In genomic region chr3:196192036-196193001, GRCh38 we compare ENCODE assay signal across 1 cellular context.
TF ChIP-seq lines count a peak whose summit lies in the region.

No MANE protein-coding gene starts in this region.

TF ChIP-seq in K562, 482 proteins besides CTCF, POLR2A, EP300 and RAD21 (continued from another document and continues in another):
- TF ChIP-seq AFF4 (CRISPR knock-in tag; IDR thresholded peaks at IDR 0.05) (no peak), ETV5 (CRISPR knock-in tag; IDR thresholded peaks at IDR 0.05; ENCODE audit: low read depth) (0 out of 2 replicates have a peak, but pooled peaks have one; percentile 45), ZNF431 (CRISPR knock-in tag; IDR thresholded peaks at IDR 0.05) (no peak), TEAD1 (CRISPR knock-in tag; IDR thresholded peaks at IDR 0.05) (no peak), ARID2 (IDR thresholded peaks at IDR 0.05) (no peak), L3MBTL2 (IDR thresholded peaks at IDR 0.05) (peak; percentile 63; the same call in 1 of the 2 replicates), SNIP1 (IDR thresholded peaks at IDR 0.05; ENCODE audit: low read depth) (no peak), CBX5 (IDR thresholded peaks at IDR 0.05; ENCODE audit: borderline replicate concordance, low read depth) (no peak), OTX1 (CRISPR knock-in tag; IDR thresholded peaks at IDR 0.05) (peak; percentile 77; the same call in 1 of the 2 replicates), COPS2 (conservative IDR thresholded peaks at IDR 0.05) (no peak), MCM5 (IDR thresholded peaks at IDR 0.05; ENCODE audit: low read depth) (no peak), GTF2F1 (IDR thresholded peaks at IDR 0.05; ENCODE audit: low read depth, low read length) (no peak), ILK (tag; IDR thresholded peaks at IDR 0.05; ENCODE audit: borderline replicate concordance, low read depth) (no peak), CBX2 (IDR thresholded peaks at IDR 0.05; ENCODE audit: insufficient read depth, low read length, poor library complexity, severe bottlenecking) (no peak), BRCA1 (IDR thresholded peaks at IDR 0.05) (no peak), BRCA1 (CRISPR knock-in tag; IDR thresholded peaks at IDR 0.05) (no peak), IRF2 (CRISPR knock-in tag; IDR thresholded peaks at IDR 0.05) (no peak), TFAM (CRISPR knock-in tag; conservative IDR thresholded peaks at IDR 0.05) (no peak), RCOR1 (IDR thresholded peaks at IDR 0.05; ENCODE audit: borderline replicate concordance in 1 of 2, low read depth in 2 of 2, low read length in 2 of 2) (no peak), MLLT1 (IDR thresholded peaks at IDR 0.05) (peak; percentile 67 to 99; a peak in 3 of 4 replicates), GATA2 (CRISPR knock-in tag; IDR thresholded peaks at IDR 0.05) (no peak), ZNF696 (CRISPR knock-in tag; conservative IDR thresholded peaks at IDR 0.05) (no peak), PHF20 (IDR thresholded peaks at IDR 0.05; ENCODE audit: partially characterized antibody) (peak; percentile 62), LARP7 (IDR thresholded peaks at IDR 0.05) (no peak), ATF7 (IDR thresholded peaks at IDR 0.05) (no peak), ELF4 (CRISPR knock-in tag; IDR thresholded peaks at IDR 0.05) (peak; percentile 92), PRMT5 (CRISPR knock-in tag; IDR thresholded peaks at IDR 0.05) (no peak), CUX1 (CRISPR knock-in tag; IDR thresholded peaks at IDR 0.05) (no peak), KDM1A (IDR thresholded peaks at IDR 0.05) (no peak), GABPB1 (CRISPR knock-in tag; IDR thresholded peaks at IDR 0.05) (0 out of 2 replicates have a peak, but pooled peaks have one; percentile 49), ZFP30 (CRISPR knock-in tag; IDR thresholded peaks at IDR 0.05; ENCODE audit: borderline replicate concordance) (no peak), ZKSCAN3 (CRISPR knock-in tag; IDR thresholded peaks at IDR 0.05) (no peak), TSHZ1 (CRISPR knock-in tag; IDR thresholded peaks at IDR 0.05) (no peak), NFYB (IDR thresholded peaks at IDR 0.05; ENCODE audit: extremely low read depth, insufficient read length) (no peak), RNF219 (CRISPR knock-in tag; IDR thresholded peaks at IDR 0.05) (no peak), TGIF2 (CRISPR knock-in tag; IDR thresholded peaks at IDR 0.05) (no peak), ZNF707 (CRISPR knock-in tag; conservative IDR thresholded peaks at IDR 0.05) (no peak), ASH1L (IDR thresholded peaks at IDR 0.05; ENCODE audit: borderline replicate concordance, low read depth, partially characterized antibody) (no peak), ZBTB34 (CRISPR knock-in tag; IDR thresholded peaks at IDR 0.05) (no peak), JUND (IDR thresholded peaks at IDR 0.05; ENCODE audit: borderline replicate concordance, low read depth, low read length) (no peak), JUND (tag; IDR thresholded peaks at IDR 0.05; ENCODE audit: borderline replicate concordance, low read depth, low read length) (no peak), JUN (IDR thresholded peaks at IDR 0.05; ENCODE audit: borderline replicate concordance, low read depth, low read length) (no peak), JUN (CRISPR knock-in tag; IDR thresholded peaks at IDR 0.05; ENCODE audit: borderline replicate concordance) (no peak), SREBF1 (IDR thresholded peaks at IDR 0.05; ENCODE audit: borderline replicate concordance, low read depth, low read length) (no peak), CC2D1A (IDR thresholded peaks at IDR 0.05) (0 out of 2 replicates have a peak, but pooled peaks have one; percentile 17), KDM5B (IDR thresholded peaks at IDR 0.05; ENCODE audit: insufficient replicate concordance, low read depth, low read length) (no peak), SMAD3 (CRISPR knock-in tag; conservative IDR thresholded peaks at IDR 0.05) (no peak), ZNF644 (tag; IDR thresholded peaks at IDR 0.05; ENCODE audit: low read depth) (no peak), ZNF347 (CRISPR knock-in tag; IDR thresholded peaks at IDR 0.05; ENCODE audit: low read depth) (no peak), ZNF444 (CRISPR knock-in tag; IDR thresholded peaks at IDR 0.05) (no peak), SOX6 (IDR thresholded peaks at IDR 0.05) (no peak), KDM2B (CRISPR knock-in tag; IDR thresholded peaks at IDR 0.05) (no peak), NR2F6 (CRISPR knock-in tag; IDR thresholded peaks at IDR 0.05) (no peak), GTF2B (IDR thresholded peaks at IDR 0.05; ENCODE audit: extremely low read depth, insufficient read length) (no peak), U2AF1 (optimal IDR thresholded peaks at IDR 0.05; ENCODE audit: low read depth, low read length) (no peak), KAT2B (IDR thresholded peaks at IDR 0.05; ENCODE audit: low read depth, low read length) (no peak)
